ENCODE assay signal across 20 cellular contexts in genomic region chr15:31203999-31204398, GRCh38.
DNase-seq lines count a peak whose midpoint lies in the region; ATAC-seq, FAIRE-seq and TF ChIP-seq lines count a peak whose summit lies in the region.
"Had no signal": no experiment of that assay in that cellular context is flagged by ENCODE, and none has a peak within 500 bp of the region (broad histone marks: within the 10 kb centered on the region; RNA-seq: fewer than 3 reads in every experiment).

No MANE protein-coding gene starts in this region.

- POLR2A ChIA-PET in HepG2 (lab: Yijun Ruan, JAX) = no interaction called here

- H3K36me3 ChIP-seq in heart left ventricle = no peaks in the 10 kb centered on the region
- no peaks in the 10 kb centered on the region for H3K36me3 ChIP-seq in liver (ENCODE audit: control insufficient read depth in 4 of 4, insufficient read depth in 3 of 4, low read depth in 1 of 4, low read length in 3 of 4)
- no peaks in the 10 kb centered on the region for H3K36me3 ChIP-seq in HepG2 (replicated peaks in 1 of 2; ENCODE audit: control insufficient read depth in 1 of 2, insufficient read depth in 2 of 2, low read length in 2 of 2)
- no peaks in the 10 kb centered on the region for H3K36me3 ChIP-seq in OCI-LY1 (ENCODE audit: insufficient read depth, low read length)
- no peaks in the 10 kb centered on the region for H3K36me3 ChIP-seq in prostate gland

- peak; percentile 31 for ATAC-seq in Right ventricle myocardium superior (ENCODE audit: poor library complexity)
- ATAC-seq in heart left ventricle = no peak
- no peak for ATAC-seq in HepG2
- no peak for ATAC-seq in GM21515 (IDR thresholded peaks at IDR 0.05; ENCODE audit: unreplicated experiment)
- ATAC-seq in HG03432 (IDR thresholded peaks at IDR 0.05; ENCODE audit: unreplicated experiment) = no peak
- ATAC-seq: GM12878 had no signal

- TF ChIP-seq CTCF in heart left ventricle (IDR thresholded peaks at IDR 0.05) = no peak
- TF ChIP-seq CTCF in liver (IDR thresholded peaks at IDR 0.05; ENCODE audit: low read depth, low read length, missing input control) = no peak
- TF ChIP-seq CTCF in HepG2 (CRISPR knock-in tag; IDR thresholded peaks at IDR 0.05) = no peak
- TF ChIP-seq CTCF in OCI-LY1 (IDR thresholded peaks at IDR 0.05; ENCODE audit: low read length) = no peak
- no peak for TF ChIP-seq CTCF in prostate gland (IDR thresholded peaks at IDR 0.05)

- H3K9ac ChIP-seq in liver (ENCODE audit: low read depth in 1 of 2, low read length in 2 of 2) (no peak overlapping the region), HepG2 (ENCODE audit: insufficient read depth, low read depth, low read length) (no peak overlapping the region), OCI-LY1 (ENCODE audit: low read length) (peak overlapping the region; percentile 49; the same call in 1 of the 2 replicates)

- no peak overlapping the region for H3K4me3 ChIP-seq in heart left ventricle
- H3K4me3 ChIP-seq in liver (ENCODE audit: low read depth in 1 of 3, low read length in 3 of 3) = no peak overlapping the region
- no peak overlapping the region for H3K4me3 ChIP-seq in HepG2 (replicated peaks in 1 of 3; ENCODE audit: insufficient read depth in 1 of 3, low read depth in 2 of 3, low read length in 3 of 3)
- no peak overlapping the region for H3K4me3 ChIP-seq in OCI-LY1 (ENCODE audit: low read depth, low read length, poor library complexity, severe bottlenecking)
- no peak overlapping the region for H3K4me3 ChIP-seq in prostate gland
- H3K4me3 ChIP-seq: GM12878 had no signal

- H3K27me3 ChIP-seq in heart left ventricle (no peaks in the 10 kb centered on the region), liver (ENCODE audit: control insufficient read depth in 4 of 4, insufficient read depth in 4 of 4, low read length in 3 of 4) (no peaks in the 10 kb centered on the region), HepG2 (ENCODE audit: control insufficient read depth in 1 of 2, insufficient read depth in 2 of 2, low read length in 2 of 2) (peaks cover 1 to 20% of the 10 kb centered on the region in 2 experiments; a peak in 3 of 5 replicates), OCI-LY1 (ENCODE audit: insufficient read depth, low read length) (no peaks in the 10 kb centered on the region), prostate gland (replicated peaks; ENCODE audit: insufficient read depth) (no peaks in the 10 kb centered on the region)

- TF ChIP-seq POLR2A in heart left ventricle (IDR thresholded peaks at IDR 0.05) (no peak), HepG2 (IDR thresholded peaks at IDR 0.05; ENCODE audit: insufficient read depth in 1 of 2, low read depth in 2 of 2, low read length in 2 of 2) (no peak), prostate gland (IDR thresholded peaks at IDR 0.05) (no peak)

- H4K20me1 ChIP-seq in HepG2 (ENCODE audit: insufficient read depth, low read length) (no peaks in the 10 kb centered on the region), OCI-LY1 (ENCODE audit: insufficient read depth, low read length) (no peaks in the 10 kb centered on the region)

- H3K4me1 ChIP-seq in heart left ventricle (peaks cover 0 to 8% (median 0%) of the 10 kb centered on the region in 12 donors), liver (ENCODE audit: control insufficient read depth in 4 of 4, insufficient read depth in 4 of 4, low read length in 3 of 4) (peaks cover 3 to 28% (median 15%) of the 10 kb centered on the region in 4 donors), HepG2 (ENCODE audit: insufficient read depth, low read length) (peaks cover 20% of the 10 kb centered on the region; the same call in 1 of the 2 replicates), OCI-LY1 (ENCODE audit: insufficient read depth, low read length, severe bottlenecking) (peaks cover 54% of the 10 kb centered on the region), prostate gland (replicated peaks) (peaks cover 10% of the 10 kb centered on the region)

- H3K79me2 ChIP-seq in HepG2 (ENCODE audit: insufficient read depth, low read length) (no peaks in the 10 kb centered on the region), OCI-LY1 (ENCODE audit: insufficient read depth, low read length) (no peaks in the 10 kb centered on the region)

- BruUV-seq in HepG2 (replicated peaks; lab: Mats Ljungman, UMichigan) = no TSS peak

- in situ Hi-C loops in HepG2 (cut with HindIII; ENCODE audit: extremely low pct_ligation_motif_present, low pct_unique_long_range_greater_than_20kb) = loop anchor here (5.0 kb wide), 1 partner anchor 233 kb away; no protein-coding TSS in a partner anchor

- FAIRE-seq in HepG2 (lab: Jason Lieb, UNC) = no peak
- FAIRE-seq: A204.1, GM12878, H1 had no signal

- TF ChIP-seq RAD21 in liver (IDR thresholded peaks at IDR 0.05) (peak; percentile 59 to 66), HepG2 (CRISPR knock-in tag; IDR thresholded peaks at IDR 0.05) (no peak)

- 63 to 73% (median 67%) methylated on average over 8 of the region's 8 CpGs for WGBS in heart left ventricle, 4 donors
- WGBS in liver = 35% methylated on average over 8 of the region's 8 CpGs
- 49% methylated on average over 7 of the region's 8 CpGs for WGBS in HepG2 (ENCODE audit: low lambda C conversion rate)
- 30% methylated on average over 8 of the region's 8 CpGs for WGBS in prostate gland

- CTCF ChIA-PET in HepG2 (lab: Yijun Ruan, JAX; ENCODE audit: low intra/inter-chr PET ratio, low total read pairs) = no interaction called here

- H3K27ac ChIP-seq in heart left ventricle (no peak overlapping the region), liver (ENCODE audit: low read depth in 1 of 2, low read length in 2 of 2) (peak overlapping the region in 1 of 2 donors; percentile 59), HepG2 (ENCODE audit: extremely low read length, insufficient read depth, low read length) (no peak overlapping the region), OCI-LY1 (ENCODE audit: low read depth, low read length, poor library complexity, severe bottlenecking) (peak overlapping the region; percentile 96), prostate gland (peak overlapping the region; percentile 24 to 41)

- no peak for TF ChIP-seq EP300 in HepG2 (IDR thresholded peaks at IDR 0.05; ENCODE audit: low read depth in 2 of 2, low read length in 2 of 2)
- no peak for TF ChIP-seq EP300 in HepG2 (CRISPR knock-in tag; IDR thresholded peaks at IDR 0.05; ENCODE audit: borderline replicate concordance)

- H3K9me2 ChIP-seq in OCI-LY1 (ENCODE audit: low read depth, low read length) = no peaks in the 10 kb centered on the region

- no peaks in the 10 kb centered on the region for H3F3A ChIP-seq in OCI-LY1 (ENCODE audit: insufficient read depth, low read length)

- intact Hi-C loops in Right ventricle myocardium superior (cut with DNase I) = loop anchor here (5.0 kb wide), 1 partner anchor 233 kb away; no protein-coding TSS in a partner anchor
- intact Hi-C loops in heart left ventricle (cut with DNase I) = loop anchor here in 6 of 10 donors (2.0 to 10.0 kb wide), 4 partner anchors 113 to 285 kb away; no protein-coding TSS in a partner anchor
- intact Hi-C loops in HepG2 (cut with micrococcal nuclease; ENCODE audit: unreplicated experiment) = no loop called here
- intact Hi-C loops in prostate gland (cut with DNase I) = loop anchor here (5.0 kb wide), 1 partner anchor 283 kb away; no protein-coding TSS in a partner anchor

- H2AFZ ChIP-seq in HepG2 (ENCODE audit: low read length) (no peak overlapping the region), OCI-LY1 (ENCODE audit: low read length) (no peak overlapping the region)

- no peak overlapping the region for H3K4me2 ChIP-seq in HepG2 (ENCODE audit: low read depth, low read length)
- peak overlapping the region; percentile 30; the same call in 1 of the 2 replicates for H3K4me2 ChIP-seq in OCI-LY1 (ENCODE audit: low read length)

- H3K9me3 ChIP-seq in heart left ventricle (no peaks in the 10 kb centered on the region), liver (ENCODE audit: control insufficient read depth in 4 of 4, low read length in 3 of 4) (no peaks in the 10 kb centered on the region), HepG2 (ENCODE audit: low read length) (no peaks in the 10 kb centered on the region), OCI-LY1 (ENCODE audit: low read length) (no peaks in the 10 kb centered on the region), prostate gland (no peaks in the 10 kb centered on the region)

- no peak for DNase-seq in Right ventricle myocardium superior
- no peak for DNase-seq in heart left ventricle
- DNase-seq in HepG2 (ENCODE audit: low spot score) = no peak
- DNase-seq in prostate gland (ENCODE audit: low spot score) = peak; percentile 54
- DNase-seq: ACHN; AML-193; CD8-positive, alpha-beta memory T cell; COR-L47; DMS 273 treated with DMSO at 0.1 percent for 48 hours; DMS53; DND-41; EL; H9 had no signal

TF ChIP-seq in liver, 16 proteins besides CTCF, POLR2A, EP300 and RAD21 (continues in another document):
- peak; percentile 24 to 69 for TF ChIP-seq HNF4A (conservative IDR thresholded peaks at IDR 0.05)
- no peak for TF ChIP-seq TAF1 (conservative IDR thresholded peaks at IDR 0.05)

TF ChIP-seq in HepG2, 621 proteins besides CTCF, POLR2A, EP300 and RAD21 (continues in another document):
- TF ChIP-seq FOXO4 (CRISPR knock-in tag; conservative IDR thresholded peaks at IDR 0.05) = no peak
- TF ChIP-seq ZNF264 (CRISPR knock-in tag; IDR thresholded peaks at IDR 0.05) = no peak
- no peak for TF ChIP-seq ETV5 (CRISPR knock-in tag; IDR thresholded peaks at IDR 0.05; ENCODE audit: borderline replicate concordance)
- no peak for TF ChIP-seq ZFP41 (CRISPR knock-in tag; IDR thresholded peaks at IDR 0.05; ENCODE audit: borderline replicate concordance)
- TF ChIP-seq CBX1 (IDR thresholded peaks at IDR 0.05; ENCODE audit: low read depth) = no peak
- TF ChIP-seq MTF2 (CRISPR knock-in tag; IDR thresholded peaks at IDR 0.05; ENCODE audit: borderline replicate concordance) = no peak
- no peak for TF ChIP-seq ZSCAN31 (CRISPR knock-in tag; IDR thresholded peaks at IDR 0.05; ENCODE audit: low read depth)
- TF ChIP-seq ATF3 (CRISPR knock-in tag; IDR thresholded peaks at IDR 0.05) = no peak
- TF ChIP-seq TEAD3 (CRISPR knock-in tag; optimal IDR thresholded peaks at IDR 0.05; ENCODE audit: borderline replicate concordance) = no peak
- TF ChIP-seq ZNF720 (CRISPR knock-in tag; IDR thresholded peaks at IDR 0.05) = no peak
- TF ChIP-seq ZSCAN20 (CRISPR knock-in tag; IDR thresholded peaks at IDR 0.05; ENCODE audit: borderline replicate concordance) = no peak

Comparison
In these comparisons a context has a peak if more than half of its experiments do, and no peak if none do; other contexts are left out.
1. H3K27ac ChIP-seq: peak in OCI-LY1 (single experiment) and prostate gland (2 of 2); none in heart left ventricle (0 of 12) and HepG2 (single experiment).